9 cellular contexts compared by ENCODE assay signal in genomic region chr3:159824341-159824740, GRCh38. TPM values are rescaled to one million over a fixed set of nuclear protein-coding genes. Genes with fewer than 3 reads are reported as not detected.
A peak's percentile ranks its signal among the peaks of the same experiment; 100 is the strongest.
DNase-seq lines count a peak whose midpoint lies in the region; ATAC-seq and TF ChIP-seq lines count a peak whose summit lies in the region.
"Had no signal": no experiment of that assay in that cellular context is flagged by ENCODE, and none has a peak within 500 bp of the region (broad histone marks: within the 10 kb centered on the region; RNA-seq: fewer than 3 reads in every experiment).

No MANE protein-coding gene starts in this region.

- H3K4me1 Mint-ChIP-seq in nephron: peaks cover 46% of the 10 kb centered on the region
- H3K4me1 Mint-ChIP-seq in immature natural killer cell: no peaks in the 10 kb centered on the region

- DNase-seq in BJ (ENCODE audit: low read depth) (peak; percentile 63), NCI-H510A treated with DMSO at 0.1 percent for 48 hours (lab: John Stamatoyannopoulos, UW) (peak; percentile 62), posterior cingulate gyrus (no peak), immature natural killer cell (no peak), MM.1S (no peak)
- DNase-seq: DND-41 had no signal

- H3K27ac ChIP-seq in MM.1S (ENCODE audit: low read length): no peak overlapping the region

- POLR2A ChIA-PET in BJ (lab: Charles Lee): no interaction called here

- no peaks in the 10 kb centered on the region for H3F3A ChIP-seq in MM.1S (ENCODE audit: insufficient read depth, low read length)

- no peaks in the 10 kb centered on the region for H3K27me3 ChIP-seq in BJ (ENCODE audit: control insufficient read depth, insufficient read depth, low read length)
- no peaks in the 10 kb centered on the region for H3K27me3 ChIP-seq in MM.1S (replicated peaks; ENCODE audit: insufficient read depth, low read length)

- H3K9ac ChIP-seq in MM.1S (ENCODE audit: low read length): no peak overlapping the region

- H3K4me3 ChIP-seq in BJ (ENCODE audit: low read depth, low read length) (no peak overlapping the region), MM.1S (ENCODE audit: low read length) (no peak overlapping the region)

- no peaks in the 10 kb centered on the region for H3K4me1 ChIP-seq in MM.1S (ENCODE audit: low read length)

- H2AFZ ChIP-seq in MM.1S (ENCODE audit: low read length): no peak overlapping the region

- no peaks in the 10 kb centered on the region for H3K79me2 ChIP-seq in MM.1S (ENCODE audit: low read length)

- peaks cover 3% of the 10 kb centered on the region for H3K27me3 Mint-ChIP-seq in nephron (ENCODE audit: low read depth)
- peaks cover 0 to 5% (median 4%) of the 10 kb centered on the region in 3 donors for H3K27me3 Mint-ChIP-seq in immature natural killer cell (ENCODE audit: low read depth in 3 of 3)

- ATAC-seq in esophagus mucosa (peak; percentile 92), GM19023 (IDR thresholded peaks at IDR 0.05; ENCODE audit: unreplicated experiment) (no peak)

- H3K36me3 ChIP-seq in BJ (ENCODE audit: control insufficient read depth, insufficient read depth, low read length) (no peaks in the 10 kb centered on the region), MM.1S (replicated peaks; ENCODE audit: insufficient read depth, low read length) (no peaks in the 10 kb centered on the region)

- H3K9me3 Mint-ChIP-seq in nephron: no peaks in the 10 kb centered on the region
- H3K9me3 Mint-ChIP-seq in immature natural killer cell: no peaks in the 10 kb centered on the region

- TF ChIP-seq CTCF in BJ (IDR thresholded peaks at IDR 0.05; ENCODE audit: insufficient read depth, low read depth, low read length) (no peak), nephron (IDR thresholded peaks at IDR 0.05; ENCODE audit: unreplicated experiment in 3 of 3) (no peak), MM.1S (IDR thresholded peaks at IDR 0.05; ENCODE audit: low read length) (no peak)

- H3K36me3 Mint-ChIP-seq in nephron (ENCODE audit: low read depth) (no peaks in the 10 kb centered on the region), immature natural killer cell (no peaks in the 10 kb centered on the region)

- intact Hi-C loops in posterior cingulate gyrus (cut with DNase I): no loop called here

- H3K9me3 ChIP-seq in MM.1S (replicated peaks; ENCODE audit: insufficient read depth, low read length): no peaks in the 10 kb centered on the region

- H3K4me3 Mint-ChIP-seq in nephron: no peak overlapping the region
- no peak overlapping the region for H3K4me3 Mint-ChIP-seq in immature natural killer cell

- CTCF ChIA-PET in BJ (lab: Yijun Ruan, JAX): interaction anchor here (1.0 kb wide), 1 partner anchor 10 kb away, joined by 5 read pairs; no protein-coding TSS in a partner anchor

- no peaks in the 10 kb centered on the region for H3K9me2 ChIP-seq in MM.1S (replicated peaks; ENCODE audit: insufficient read depth, low read length)

- no peaks in the 10 kb centered on the region for H4K20me1 ChIP-seq in MM.1S (ENCODE audit: insufficient read depth, low read length)

- H3K4me2 ChIP-seq in MM.1S (ENCODE audit: low read depth, low read length): no peak overlapping the region

- H3K27ac Mint-ChIP-seq in nephron: peak overlapping the region in 2 of 3 experiments; percentile 48 to 52
- no peak overlapping the region for H3K27ac Mint-ChIP-seq in immature natural killer cell

RNA-seq across cellular contexts. Expression of gene SCHIP1, which starts 15.3 kb away (rescaled TPM):
- 1.6 and 3.1 TPM in 2 replicates for polyA plus RNA-seq in BJ (2011; rRNA removed)
- polyA minus RNA-seq in BJ (2011; rRNA and poly(A)+ RNA removed): 6.1 and 9.6 TPM in 2 replicates
- total RNA-seq in esophagus mucosa: 1.00 TPM
- not detected for polyA plus RNA-seq in immature natural killer cell

Comparison
In these comparisons a context has a peak if more than half of its experiments do, and no peak if none do; other contexts are left out.
1. DNase-seq: peak in BJ (single experiment) and NCI-H510A treated with DMSO at 0.1 percent for 48 hours (single experiment); none in posterior cingulate gyrus (0 of 10), immature natural killer cell (0 of 3) and MM.1S (single experiment).
2. H3K27ac Mint-ChIP-seq: peak in nephron (2 of 3); none in immature natural killer cell (0 of 6).